In genomic region chr21:37300114-37300746, GRCh38 we compare ENCODE assay signal across 17 cellular contexts. TPM values are rescaled to one million over a fixed set of nuclear protein-coding genes. Genes with fewer than 3 reads are reported as not detected.
DNase-seq lines count a peak whose midpoint lies in the region; ATAC-seq and TF ChIP-seq lines count a peak whose summit lies in the region.
"Had no signal": no experiment of that assay in that cellular context is flagged by ENCODE, and none has a peak within 500 bp of the region (broad histone marks: within the 10 kb centered on the region; RNA-seq: fewer than 3 reads in every experiment).

No MANE protein-coding gene starts in this region.

- no peak overlapping the region for H3K4ac ChIP-seq in IMR-90 (ENCODE audit: low read depth, low read length)

- no peak for TF ChIP-seq RAD21 in IMR-90 (IDR thresholded peaks at IDR 0.05; ENCODE audit: low read length)

- H3K9ac ChIP-seq in IMR-90 (ENCODE audit: low read depth, low read length), result no peak overlapping the region
- H3K9ac ChIP-seq: BLaER1 had no signal

- H3K9me3 ChIP-seq in IMR-90 (ENCODE audit: control insufficient read depth, insufficient read depth, low read length), result no peaks in the 10 kb centered on the region
- H3K9me3 ChIP-seq: BLaER1, Caco-2, HAP-1 had no signal

- no peaks in the 10 kb centered on the region for H3K79me1 ChIP-seq in IMR-90 (ENCODE audit: low read depth in 1 of 2, low read length in 2 of 2)

- H3K4me3 ChIP-seq in IMR-90 (ENCODE audit: insufficient read depth, low read depth, low read length), result no peak overlapping the region
- H3K4me3 ChIP-seq: BLaER1, HAP-1 had no signal

- no peaks in the 10 kb centered on the region for H3K4me1 ChIP-seq in IMR-90 (ENCODE audit: control insufficient read depth, insufficient read depth, low read length)
- H3K4me1 ChIP-seq: BLaER1, Caco-2, HAP-1 had no signal

- no peak overlapping the region for H2AK9ac ChIP-seq in IMR-90 (replicated peaks; ENCODE audit: low read depth, low read length, poor library complexity)

- H3K23ac ChIP-seq in IMR-90 (ENCODE audit: low read depth, low read length), result no peak overlapping the region

- TF ChIP-seq POLR2A in IMR-90 (IDR thresholded peaks at IDR 0.05; ENCODE audit: low read depth, low read length), result no peak

- H2AFZ ChIP-seq in IMR-90 (replicated peaks; ENCODE audit: low read length, poor library complexity), result no peak overlapping the region

- H3K4me2 ChIP-seq in IMR-90 (ENCODE audit: low read depth, low read length), result no peak overlapping the region
- H3K4me2 ChIP-seq: BLaER1 had no signal

- intact Hi-C loops in IMR-90 (cut with micrococcal nuclease), result no loop called here

- no peak overlapping the region for H3K27ac ChIP-seq in IMR-90 (ENCODE audit: insufficient read depth, low read length)
- H3K27ac ChIP-seq: BLaER1, C4-2B had no signal

- DNase-seq in GM10248 (ENCODE audit: extremely low spot score) (peak; percentile 1), IMR-90 (no peak), inferior parietal cortex (ENCODE audit: extremely low spot score) (peak; percentile 5), DMS53 (lab: John Stamatoyannopoulos, UW) (no peak), NCI-H82 treated with DMSO at 0.1 percent for 48 hours (lab: John Stamatoyannopoulos, UW; ENCODE audit: unreplicated experiment) (no peak)
- no peak for DNase-seq in stimulated activated CD4-positive, alpha-beta T cell treated with anti-CD3 and anti-CD28 coated beads, Interleukin-4, amount 100 ng/mL, for 24 hours
- DNase-seq: Caco-2; CD4-positive, CD25-positive, alpha-beta regulatory T cell; CD8-positive, alpha-beta T cell; DMS153; DMS79; EL; GDM1; GOT3 had no signal

- H3K36me3 ChIP-seq in IMR-90 (ENCODE audit: control insufficient read depth, insufficient read depth, low read length), result no peaks in the 10 kb centered on the region
- H3K36me3 ChIP-seq: BLaER1, HAP-1 had no signal

- POLR2A ChIA-PET in GM10248 (lab: Yijun Ruan, JAX), result no interaction called here
- POLR2A ChIA-PET in IMR-90 (lab: Charles Lee; ENCODE audit: unreplicated experiment), result no interaction called here

- H2BK15ac ChIP-seq in IMR-90 (ENCODE audit: low read depth, low read length), result no peak overlapping the region

- H3K14ac ChIP-seq in IMR-90 (replicated peaks; ENCODE audit: low read depth, low read length), result no peak overlapping the region

- TF ChIP-seq CTCF in GM10248 (IDR thresholded peaks at IDR 0.05; ENCODE audit: control extremely low read depth, extremely low read depth, low read depth, missing control alignments) (no peak), IMR-90 (conservative IDR thresholded peaks at IDR 0.05; ENCODE audit: low read depth, low read length) (no peak)

- H3K56ac ChIP-seq in IMR-90 (ENCODE audit: extremely low read depth, insufficient read depth, low read length), result no peak overlapping the region

- peaks cover 9% of the 10 kb centered on the region for H3K27me3 ChIP-seq in IMR-90 (ENCODE audit: control insufficient read depth, insufficient read depth, low read length)
- H3K27me3 ChIP-seq: BLaER1 had no signal

- no peaks in the 10 kb centered on the region for H3K9me1 ChIP-seq in IMR-90 (ENCODE audit: insufficient read depth, low read length)

- no peak for ATAC-seq in IMR-90 (ENCODE audit: low read depth)
- ATAC-seq: CD8-positive, alpha-beta T cell had no signal

- no peak overlapping the region for H2AK5ac ChIP-seq in IMR-90 (ENCODE audit: low read depth, low read length)

- no peak overlapping the region for H2BK5ac ChIP-seq in IMR-90 (ENCODE audit: low read depth, low read length, poor library complexity, severe bottlenecking)

- H4K8ac ChIP-seq in IMR-90 (ENCODE audit: low read depth in 2 of 2, low read length in 2 of 2), result no peak overlapping the region

- H3K18ac ChIP-seq in IMR-90 (ENCODE audit: low read depth, low read length), result no peak overlapping the region

- no peak overlapping the region for H4K5ac ChIP-seq in IMR-90 (ENCODE audit: low read depth, low read length)

- no peaks in the 10 kb centered on the region for H4K20me1 ChIP-seq in IMR-90 (ENCODE audit: insufficient read depth, low read length)
- H4K20me1 ChIP-seq: BLaER1 had no signal

- in situ Hi-C loops in IMR-90 (cut with MboI; ENCODE audit: low sequenced_read_pairs), result no loop called here

- no peak overlapping the region for H4K91ac ChIP-seq in IMR-90 (ENCODE audit: insufficient read depth, low read depth, low read length)

- CTCF ChIA-PET in GM10248 (lab: Yijun Ruan, JAX) (interaction anchor here (2.2 kb wide), 1 partner anchor 10 kb away, joined by 5 read pairs; no protein-coding TSS in a partner anchor), IMR-90 (lab: Yijun Ruan, JAX) (no interaction called here)

- H2BK20ac ChIP-seq in IMR-90 (ENCODE audit: low read depth, low read length), result no peak overlapping the region

- no TSS peak for BruUV-seq in IMR-90 (replicated peaks; lab: Mats Ljungman, UMichigan)

- no CpG with 5 or more reads among the region's 4 CpGs for WGBS in IMR-90 (ENCODE audit: extremely low coverage in 2 of 2, insufficient read length in 1 of 2), 2 experiments

- dilution Hi-C loops in IMR-90 (cut with HindIII; ENCODE audit: low sequenced_read_pairs, unreplicated experiment), result no loop called here

- H2BK120ac ChIP-seq in IMR-90 (ENCODE audit: low read depth, low read length), result no peak overlapping the region

TF ChIP-seq in IMR-90, 13 proteins besides CTCF, POLR2A, EP300 and RAD21:
- TF ChIP-seq MXI1 (IDR thresholded peaks at IDR 0.05; ENCODE audit: borderline replicate concordance, low read depth, low read length), result no peak
- peak; percentile 69 for TF ChIP-seq CEBPB (IDR thresholded peaks at IDR 0.05; ENCODE audit: low read depth, low read length)

RNA-seq across cellular contexts. Expression of gene VPS26C, which starts 33.1 kb away (rescaled TPM):
- total RNA-seq in IMR-90 (2012; rRNA removed), result 30.0 and 36.6 TPM in 2 replicates
- polyA plus RNA-seq in IMR-90 (2012; rRNA removed), result 27.0 and 30.0 TPM in 2 replicates
- polyA plus RNA-seq in IMR-90 (2012; cell fraction: cytosol; rRNA removed), result 16.3 and 24.0 TPM in 2 replicates
- 22.7 and 40.3 TPM in 2 replicates for polyA plus RNA-seq in IMR-90 (2012; cell fraction: nucleus; rRNA removed; ENCODE audit: low replicate concordance)

Comparison
In these comparisons a context has a peak if more than half of its experiments do, and no peak if none do; other contexts are left out.
1. DNase-seq: peak in GM10248 (single experiment) and inferior parietal cortex (single experiment); none in IMR-90 (single experiment), DMS53 (single experiment), NCI-H82 treated with DMSO at 0.1 percent for 48 hours (single experiment) and stimulated activated CD4-positive, alpha-beta T cell treated with anti-CD3 and anti-CD28 coated beads, Interleukin-4, amount 100 ng/mL, for 24 hours (single experiment).